Comparison of ENCODE assay signal across 1 cellular context in the genomic region with DNA sequence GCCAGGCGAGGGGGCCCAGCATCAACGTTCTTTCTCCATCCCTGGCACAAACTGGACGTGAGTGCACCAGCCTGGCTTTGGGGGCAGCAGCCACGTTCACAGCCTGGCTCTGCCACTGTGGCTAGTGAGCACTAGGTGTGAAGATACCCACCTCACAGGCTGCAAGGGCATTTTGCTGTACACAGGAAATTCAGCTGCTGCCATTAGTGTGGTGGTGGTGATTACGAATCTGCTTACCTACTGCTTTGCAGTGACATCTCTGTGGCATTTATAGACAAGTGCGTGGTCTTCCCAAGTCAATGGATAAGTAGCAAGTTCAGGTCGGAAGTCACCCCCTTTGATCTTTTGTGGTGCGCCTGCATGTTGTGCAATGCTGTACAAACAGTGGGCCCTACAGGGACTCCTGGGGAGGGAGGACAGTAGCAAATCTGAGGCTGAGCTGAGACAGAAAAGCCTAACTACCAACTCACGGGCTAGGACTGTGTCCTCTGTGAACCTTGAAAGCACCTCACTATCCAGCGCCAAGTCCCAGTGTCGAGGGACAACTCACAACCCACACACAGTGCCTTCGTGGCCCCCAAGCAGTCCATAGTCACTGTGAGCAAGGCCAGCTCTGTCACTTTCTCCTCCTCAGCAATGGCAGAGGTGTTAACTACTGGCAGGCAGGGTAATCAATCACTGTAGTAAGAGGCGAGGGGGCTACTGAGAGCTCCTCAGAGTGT.
TF ChIP-seq lines count a peak whose summit lies in the region.

No MANE protein-coding gene starts in this region.

TF ChIP-seq in HepG2, 621 proteins besides CTCF, POLR2A, EP300 and RAD21 (continued from another document and continues in another):
- TF ChIP-seq PATZ1 (CRISPR knock-in tag; IDR thresholded peaks at IDR 0.05) (peak; percentile 97), AFF4 (CRISPR knock-in tag; IDR thresholded peaks at IDR 0.05) (no peak), JUN (CRISPR knock-in tag; IDR thresholded peaks at IDR 0.05) (0 out of 2 replicates have a peak, but pooled peaks have one; percentile 32), CHCHD3 (CRISPR knock-in tag; IDR thresholded peaks at IDR 0.05) (no peak), KDM6A (CRISPR knock-in tag; IDR thresholded peaks at IDR 0.05; ENCODE audit: low read depth) (peak; percentile 69; the same call in 1 of the 2 replicates), SOX5 (CRISPR knock-in tag; IDR thresholded peaks at IDR 0.05; ENCODE audit: borderline replicate concordance) (peak; percentile 95), ZFP41 (CRISPR knock-in tag; IDR thresholded peaks at IDR 0.05; ENCODE audit: borderline replicate concordance) (no peak), NFYC (CRISPR knock-in tag; IDR thresholded peaks at IDR 0.05) (no peak), GABPB1 (CRISPR knock-in tag; IDR thresholded peaks at IDR 0.05) (peak; percentile 59), ZC3H4 (CRISPR knock-in tag; IDR thresholded peaks at IDR 0.05; ENCODE audit: borderline replicate concordance) (0 out of 2 replicates have a peak, but pooled peaks have one; percentile 28), RFX1 (IDR thresholded peaks at IDR 0.05) (no peak), PBX3 (CRISPR knock-in tag; IDR thresholded peaks at IDR 0.05; ENCODE audit: borderline replicate concordance) (no peak), ZSCAN29 (CRISPR knock-in tag; conservative IDR thresholded peaks at IDR 0.05) (peak; percentile 68; the same call in 1 of the 2 replicates), HOXA3 (CRISPR knock-in tag; IDR thresholded peaks at IDR 0.05) (peak; percentile 90), PLRG1 (conservative IDR thresholded peaks at IDR 0.05) (no peak), CSRNP2 (CRISPR knock-in tag; conservative IDR thresholded peaks at IDR 0.05; ENCODE audit: low read depth) (no peak), ZNF670 (CRISPR knock-in tag; IDR thresholded peaks at IDR 0.05; ENCODE audit: borderline replicate concordance) (no peak), ZNF230 (CRISPR knock-in tag; IDR thresholded peaks at IDR 0.05) (0 out of 2 replicates have a peak, but pooled peaks have one; percentile 76), YEATS2 (CRISPR knock-in tag; IDR thresholded peaks at IDR 0.05; ENCODE audit: borderline replicate concordance) (peak; percentile 74; the same call in 1 of the 2 replicates), TRIM24 (CRISPR knock-in tag; IDR thresholded peaks at IDR 0.05) (peak; percentile 85), ZNF317 (CRISPR knock-in tag; IDR thresholded peaks at IDR 0.05) (0 out of 2 replicates have a peak, but pooled peaks have one; percentile 39), ZSCAN21 (CRISPR knock-in tag; IDR thresholded peaks at IDR 0.05; ENCODE audit: borderline replicate concordance) (peak; percentile 86; the same call in 1 of the 2 replicates), FOXA1 (IDR thresholded peaks at IDR 0.05) (no peak), FOXA1 (CRISPR knock-in tag; IDR thresholded peaks at IDR 0.05) (peak; percentile 98), ARNT (IDR thresholded peaks at IDR 0.05) (no peak), ZNF180 (CRISPR knock-in tag; IDR thresholded peaks at IDR 0.05; ENCODE audit: borderline replicate concordance, low read depth) (no peak), DRAP1 (CRISPR knock-in tag; IDR thresholded peaks at IDR 0.05) (0 out of 2 replicates have a peak, but pooled peaks have one; percentile 35), ZNF644 (CRISPR knock-in tag; IDR thresholded peaks at IDR 0.05; ENCODE audit: low read depth) (peak; percentile 94), ZNF577 (CRISPR knock-in tag; IDR thresholded peaks at IDR 0.05; ENCODE audit: borderline replicate concordance, low read depth) (no peak), IRX3 (CRISPR knock-in tag; IDR thresholded peaks at IDR 0.05; ENCODE audit: borderline replicate concordance, low read depth) (0 out of 2 replicates have a peak, but pooled peaks have one; percentile 65), ZNF713 (CRISPR knock-in tag; IDR thresholded peaks at IDR 0.05) (0 out of 2 replicates have a peak, but pooled peaks have one; percentile 79), IRF1 (CRISPR knock-in tag; IDR thresholded peaks at IDR 0.05; ENCODE audit: low read depth) (no peak), STAG1 (CRISPR knock-in tag; IDR thresholded peaks at IDR 0.05) (peak; percentile 30; the same call in 1 of the 2 replicates), PAF1 (CRISPR knock-in tag; IDR thresholded peaks at IDR 0.05) (no peak), MZF1 (CRISPR knock-in tag; IDR thresholded peaks at IDR 0.05; ENCODE audit: borderline replicate concordance) (no peak), TERF1 (CRISPR knock-in tag; IDR thresholded peaks at IDR 0.05) (no peak), SSRP1 (CRISPR knock-in tag; IDR thresholded peaks at IDR 0.05) (0 out of 2 replicates have a peak, but pooled peaks have one; percentile 66), IKZF1 (IDR thresholded peaks at IDR 0.05) (no peak), SPEN (CRISPR knock-in tag; IDR thresholded peaks at IDR 0.05; ENCODE audit: low read depth) (peak; percentile 74; the same call in 1 of the 2 replicates), SIX4 (CRISPR knock-in tag; IDR thresholded peaks at IDR 0.05) (peak; percentile 65; the same call in 1 of the 2 replicates), CBFB (CRISPR knock-in tag; IDR thresholded peaks at IDR 0.05) (peak; percentile 96), BCL3 (CRISPR knock-in tag; IDR thresholded peaks at IDR 0.05) (peak; percentile 73; the same call in 1 of the 2 replicates), ZNF484 (CRISPR knock-in tag; IDR thresholded peaks at IDR 0.05; ENCODE audit: borderline replicate concordance, low read depth) (no peak), TARDBP (CRISPR knock-in tag; IDR thresholded peaks at IDR 0.05) (peak; percentile 94), CAMTA2 (CRISPR knock-in tag; IDR thresholded peaks at IDR 0.05; ENCODE audit: borderline replicate concordance) (no peak), ELF4 (CRISPR knock-in tag; IDR thresholded peaks at IDR 0.05; ENCODE audit: borderline replicate concordance) (no peak)
- TF ChIP-seq, protein P1, sequence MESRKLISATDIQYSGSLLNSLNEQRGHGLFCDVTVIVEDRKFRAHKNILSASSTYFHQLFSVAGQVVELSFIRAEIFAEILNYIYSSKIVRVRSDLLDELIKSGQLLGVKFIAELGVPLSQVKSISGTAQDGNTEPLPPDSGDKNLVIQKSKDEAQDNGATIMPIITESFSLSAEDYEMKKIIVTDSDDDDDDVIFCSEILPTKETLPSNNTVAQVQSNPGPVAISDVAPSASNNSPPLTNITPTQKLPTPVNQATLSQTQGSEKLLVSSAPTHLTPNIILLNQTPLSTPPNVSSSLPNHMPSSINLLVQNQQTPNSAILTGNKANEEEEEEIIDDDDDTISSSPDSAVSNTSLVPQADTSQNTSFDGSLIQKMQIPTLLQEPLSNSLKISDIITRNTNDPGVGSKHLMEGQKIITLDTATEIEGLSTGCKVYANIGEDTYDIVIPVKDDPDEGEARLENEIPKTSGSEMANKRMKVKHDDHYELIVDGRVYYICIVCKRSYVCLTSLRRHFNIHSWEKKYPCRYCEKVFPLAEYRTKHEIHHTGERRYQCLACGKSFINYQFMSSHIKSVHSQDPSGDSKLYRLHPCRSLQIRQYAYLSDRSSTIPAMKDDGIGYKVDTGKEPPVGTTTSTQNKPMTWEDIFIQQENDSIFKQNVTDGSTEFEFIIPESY (CRISPR knock-in tag; IDR thresholded peaks at IDR 0.05): peak; percentile 76; the same call in 1 of the 2 replicates
- TF ChIP-seq, protein P2, sequence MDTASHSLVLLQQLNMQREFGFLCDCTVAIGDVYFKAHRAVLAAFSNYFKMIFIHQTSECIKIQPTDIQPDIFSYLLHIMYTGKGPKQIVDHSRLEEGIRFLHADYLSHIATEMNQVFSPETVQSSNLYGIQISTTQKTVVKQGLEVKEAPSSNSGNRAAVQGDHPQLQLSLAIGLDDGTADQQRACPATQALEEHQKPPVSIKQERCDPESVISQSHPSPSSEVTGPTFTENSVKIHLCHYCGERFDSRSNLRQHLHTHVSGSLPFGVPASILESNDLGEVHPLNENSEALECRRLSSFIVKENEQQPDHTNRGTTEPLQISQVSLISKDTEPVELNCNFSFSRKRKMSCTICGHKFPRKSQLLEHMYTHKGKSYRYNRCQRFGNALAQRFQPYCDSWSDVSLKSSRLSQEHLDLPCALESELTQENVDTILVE (CRISPR knock-in tag; IDR thresholded peaks at IDR 0.05): peak; percentile 75; the same call in 1 of the 2 replicates
